ENCODE assay signal across 22 cellular contexts in genomic region chr16:87703071-87703470, GRCh38.
A peak's percentile ranks its signal among the peaks of the same experiment; 100 is the strongest.
DNase-seq lines count a peak whose midpoint lies in the region; ATAC-seq, FAIRE-seq and TF ChIP-seq lines count a peak whose summit lies in the region.
"Had no signal": no experiment of that assay in that cellular context is flagged by ENCODE, and none has a peak within 500 bp of the region (broad histone marks: within the 10 kb centered on the region; RNA-seq: fewer than 3 reads in every experiment).

No MANE protein-coding gene starts in this region.

- peak overlapping the region in 10 of 11 experiments; percentile 3 to 94 (median 86); a peak in 17 of 22 replicates for H3K27ac ChIP-seq in BLaER1 treated with 17β-estradiol and CSF1 and Interleukin-3, amounts not matched to agents 10 nM and 100 nM
- no peak overlapping the region for H3K27ac ChIP-seq in CD8-positive, alpha-beta T cell (ENCODE audit: low read depth, low read length)
- no peak overlapping the region for H3K27ac ChIP-seq in HepG2 (ENCODE audit: extremely low read length, insufficient read depth, low read length)
- H3K27ac ChIP-seq: thoracic aorta had no signal

- no peaks in the 10 kb centered on the region for H3K9me3 Mint-ChIP-seq in CD8-positive, alpha-beta T cell
- H3K9me3 Mint-ChIP-seq in activated CD8-positive, alpha-beta T cell treated with anti-CD3 and anti-CD28 coated beads for 36 hours = no peaks in the 10 kb centered on the region
- H3K9me3 Mint-ChIP-seq: neural crest cell had no signal

- no peak for TF ChIP-seq EP300 in HepG2 (IDR thresholded peaks at IDR 0.05; ENCODE audit: low read depth in 2 of 2, low read length in 2 of 2)
- TF ChIP-seq EP300 in HepG2 (CRISPR knock-in tag; IDR thresholded peaks at IDR 0.05; ENCODE audit: borderline replicate concordance) = no peak

- peaks cover 45% of the 10 kb centered on the region for H3K36me3 Mint-ChIP-seq in CD8-positive, alpha-beta T cell
- H3K36me3 Mint-ChIP-seq in activated CD8-positive, alpha-beta T cell treated with anti-CD3 and anti-CD28 coated beads for 36 hours (ENCODE audit: low read depth) = peaks cover 21% of the 10 kb centered on the region

- H3K4me1 ChIP-seq in BLaER1 treated with 17β-estradiol and CSF1 and Interleukin-3, amounts not matched to agents 10 nM and 100 nM = peaks cover 56 to 100% (median 98%) of the 10 kb centered on the region in 10 experiments
- H3K4me1 ChIP-seq in CD8-positive, alpha-beta T cell (ENCODE audit: insufficient read depth, low read length) = peaks cover 39% of the 10 kb centered on the region
- H3K4me1 ChIP-seq in HepG2 (ENCODE audit: insufficient read depth, low read length) = peaks cover 20% of the 10 kb centered on the region

- intact Hi-C loops in CD8-positive, alpha-beta T cell (cut with DNase I, micrococcal nuclease) = loop anchor here in 1 of 2 experiments (5.0 kb wide), 1 partner anchor 64 kb away; the partner anchor contains the start of gene KLHDC4
- intact Hi-C loops in activated CD8-positive, alpha-beta T cell treated with anti-CD3 and anti-CD28 coated beads for 36 hours (cut with micrococcal nuclease) = no loop called here
- intact Hi-C loops in HepG2 (cut with micrococcal nuclease; ENCODE audit: unreplicated experiment) (no loop called here), posterior vena cava (cut with DNase I) (no loop called here), Right ventricle myocardium inferior (cut with DNase I) (no loop called here)

- no peak for ATAC-seq in CD8-positive, alpha-beta T cell
- no peak for ATAC-seq in activated CD8-positive, alpha-beta T cell treated with anti-CD3 and anti-CD28 coated beads for 36 hours
- no peak for ATAC-seq in HepG2
- no peak for ATAC-seq in Right ventricle myocardium inferior

- no peak overlapping the region for H2AFZ ChIP-seq in HepG2 (ENCODE audit: low read length)

- no peaks in the 10 kb centered on the region for H3K9me3 ChIP-seq in BLaER1 treated with 17β-estradiol and CSF1 and Interleukin-3, amounts not matched to agents 10 nM and 100 nM (replicated peaks in 1 of 11)
- no peaks in the 10 kb centered on the region for H3K9me3 ChIP-seq in CD8-positive, alpha-beta T cell (ENCODE audit: low read length)
- H3K9me3 ChIP-seq in HepG2 (ENCODE audit: low read length) = no peaks in the 10 kb centered on the region
- H3K9me3 ChIP-seq: thoracic aorta had no signal

- peak overlapping the region; percentile 79 to 98 (median 89) for H3K4me2 ChIP-seq in BLaER1 treated with 17β-estradiol and CSF1 and Interleukin-3, amounts not matched to agents 10 nM and 100 nM
- no peak overlapping the region for H3K4me2 ChIP-seq in HepG2 (ENCODE audit: low read depth, low read length)
- H3K4me2 ChIP-seq: smooth muscle cell had no signal

- WGBS in HepG2 (ENCODE audit: low lambda C conversion rate) = 96% methylated on average over 26 of the region's 26 CpGs

- FAIRE-seq in HepG2 (lab: Jason Lieb, UNC) (no peak), GM19239 (lab: Jason Lieb, UNC) (no peak)
- FAIRE-seq: astrocyte, keratinocyte had no signal

- peak overlapping the region; percentile 60 for H3K4me3 Mint-ChIP-seq in CD8-positive, alpha-beta T cell
- H3K4me3 Mint-ChIP-seq in activated CD8-positive, alpha-beta T cell treated with anti-CD3 and anti-CD28 coated beads for 36 hours = no peak overlapping the region
- H3K4me3 Mint-ChIP-seq: neural crest cell had no signal

- peak overlapping the region in 8 of 11 experiments; percentile 56 to 82 (median 76); a peak in 16 of 22 replicates for H3K9ac ChIP-seq in BLaER1 treated with 17β-estradiol and CSF1 and Interleukin-3, amounts not matched to agents 10 nM and 100 nM
- no peak overlapping the region for H3K9ac ChIP-seq in HepG2 (ENCODE audit: insufficient read depth, low read depth, low read length)

- peaks cover 0 to 12% (median 0%) of the 10 kb centered on the region in 11 experiments; a peak in 4 of 22 replicates for H3K27me3 ChIP-seq in BLaER1 treated with 17β-estradiol and CSF1 and Interleukin-3, amounts not matched to agents 10 nM and 100 nM
- no peaks in the 10 kb centered on the region for H3K27me3 ChIP-seq in CD8-positive, alpha-beta T cell (ENCODE audit: insufficient read depth, low read length)
- no peaks in the 10 kb centered on the region for H3K27me3 ChIP-seq in HepG2 (ENCODE audit: control insufficient read depth in 1 of 2, insufficient read depth in 2 of 2, low read length in 2 of 2)

- H4K20me1 ChIP-seq in BLaER1 treated with 17β-estradiol and CSF1 and Interleukin-3, amounts not matched to agents 10 nM and 100 nM = peaks cover 2 to 94% (median 32%) of the 10 kb centered on the region in 11 experiments; a peak in 15 of 22 replicates
- peaks cover 20% of the 10 kb centered on the region for H4K20me1 ChIP-seq in HepG2 (ENCODE audit: insufficient read depth, low read length)

- no peak for DNase-seq in CD8-positive, alpha-beta T cell
- no peak for DNase-seq in activated CD8-positive, alpha-beta T cell treated with anti-CD3 and anti-CD28 coated beads for 36 hours
- no peak for DNase-seq in HepG2 (ENCODE audit: low spot score)
- DNase-seq in NCI-H2196 (lab: John Stamatoyannopoulos, UW; ENCODE audit: unreplicated experiment) = no peak
- DNase-seq in GM19239 (ENCODE audit: insufficient read length, low spot score) = no peak
- DNase-seq in posterior vena cava (ENCODE audit: low spot score) = no peak
- DNase-seq in Right ventricle myocardium inferior (ENCODE audit: missing footprints) = no peak
- DNase-seq: AML-193, DMS 273 treated with DMSO at 0.1 percent for 48 hours, hippocampal formation, mammary epithelial cell, NCI-H1048, NCI-H2081, NCI-H524, SHP77 treated with DMSO at 0.1 percent for 48 hours, T1000 had no signal

- H3K79me2 ChIP-seq in HepG2 (ENCODE audit: insufficient read depth, low read length) = no peaks in the 10 kb centered on the region

- H3K27me3 Mint-ChIP-seq in CD8-positive, alpha-beta T cell (ENCODE audit: low read depth) = no peaks in the 10 kb centered on the region
- no peaks in the 10 kb centered on the region for H3K27me3 Mint-ChIP-seq in activated CD8-positive, alpha-beta T cell treated with anti-CD3 and anti-CD28 coated beads for 36 hours

- H3K27ac Mint-ChIP-seq in CD8-positive, alpha-beta T cell = peak overlapping the region; percentile 71
- H3K27ac Mint-ChIP-seq in activated CD8-positive, alpha-beta T cell treated with anti-CD3 and anti-CD28 coated beads for 36 hours = peak overlapping the region; percentile 64

- CTCF ChIA-PET in CD8-positive, alpha-beta T cell (lab: Charles Lee) = interaction anchor here (0.7 to 2.0 kb wide), 4 partner anchors 10 to 67 kb away, joined by 3 to 8 read pairs (median 3); no protein-coding TSS in a partner anchor
- CTCF ChIA-PET in activated CD8-positive, alpha-beta T cell treated with anti-CD3 and anti-CD28 coated beads for 36 hours (lab: Charles Lee) = interaction anchor here (1.2 to 3.1 kb wide), 6 partner anchors 11 to 67 kb away, joined by 3 to 13 read pairs (median 5); no protein-coding TSS in a partner anchor
- CTCF ChIA-PET in HepG2 (lab: Yijun Ruan, JAX; ENCODE audit: low intra/inter-chr PET ratio, low total read pairs) = no interaction called here

- POLR2A ChIA-PET in CD8-positive, alpha-beta T cell (lab: Charles Lee) = interaction anchor here (0.8 to 1.4 kb wide), 3 partner anchors 9 to 66 kb away, joined by 3 to 5 read pairs (median 4); no protein-coding TSS in a partner anchor
- POLR2A ChIA-PET in activated CD8-positive, alpha-beta T cell treated with anti-CD3 and anti-CD28 coated beads for 36 hours (lab: Charles Lee) = interaction anchor here (0.7 to 1.4 kb wide), 4 partner anchors 10 to 41 kb away, joined by 3 to 4 read pairs (median 4); no protein-coding TSS in a partner anchor
- POLR2A ChIA-PET in HepG2 (lab: Yijun Ruan, JAX) = no interaction called here

- peaks cover 42% of the 10 kb centered on the region for H3K4me1 Mint-ChIP-seq in CD8-positive, alpha-beta T cell (ENCODE audit: low read depth)
- peaks cover 43% of the 10 kb centered on the region for H3K4me1 Mint-ChIP-seq in activated CD8-positive, alpha-beta T cell treated with anti-CD3 and anti-CD28 coated beads for 36 hours (ENCODE audit: low read depth)

- peaks cover 15 to 31% (median 18%) of the 10 kb centered on the region in 11 experiments; a peak in 21 of 22 replicates for H3K36me3 ChIP-seq in BLaER1 treated with 17β-estradiol and CSF1 and Interleukin-3, amounts not matched to agents 10 nM and 100 nM
- peaks cover 13% of the 10 kb centered on the region for H3K36me3 ChIP-seq in CD8-positive, alpha-beta T cell (ENCODE audit: insufficient read depth, low read length)
- H3K36me3 ChIP-seq in HepG2 (replicated peaks in 1 of 2; ENCODE audit: control insufficient read depth in 1 of 2, insufficient read depth in 2 of 2, low read length in 2 of 2) = peaks cover 38 to 44% of the 10 kb centered on the region in 2 experiments

- no TSS peak for BruUV-seq in HepG2 (replicated peaks; lab: Mats Ljungman, UMichigan)

- TF ChIP-seq POLR2A in HepG2 (IDR thresholded peaks at IDR 0.05; ENCODE audit: insufficient read depth in 1 of 2, low read depth in 2 of 2, low read length in 2 of 2) = no peak

- TF ChIP-seq RAD21 in HepG2 (CRISPR knock-in tag; IDR thresholded peaks at IDR 0.05) = no peak

- no peak for TF ChIP-seq CTCF in CD8-positive, alpha-beta T cell (IDR thresholded peaks at IDR 0.05)
- no peak for TF ChIP-seq CTCF in activated CD8-positive, alpha-beta T cell treated with anti-CD3 and anti-CD28 coated beads for 36 hours (IDR thresholded peaks at IDR 0.05)
- TF ChIP-seq CTCF in HepG2 (CRISPR knock-in tag; IDR thresholded peaks at IDR 0.05) = no peak

- H3K4me3 ChIP-seq in BLaER1 treated with 17β-estradiol and CSF1 and Interleukin-3, amounts not matched to agents 10 nM and 100 nM = peak overlapping the region in 7 of 10 experiments; percentile 13 to 51 (median 47); a peak in 12 of 20 replicates
- no peak overlapping the region for H3K4me3 ChIP-seq in CD8-positive, alpha-beta T cell (ENCODE audit: low read depth, low read length)
- no peak overlapping the region for H3K4me3 ChIP-seq in HepG2 (replicated peaks in 1 of 3; ENCODE audit: insufficient read depth in 1 of 3, low read depth in 2 of 3, low read length in 3 of 3)
- H3K4me3 ChIP-seq: smooth muscle cell, thoracic aorta had no signal

- in situ Hi-C loops in HepG2 (cut with HindIII; ENCODE audit: extremely low pct_ligation_motif_present, low pct_unique_long_range_greater_than_20kb) = no loop called here

TF ChIP-seq in HepG2, 621 proteins besides CTCF, POLR2A, EP300 and RAD21:
- TF ChIP-seq MTA1 (CRISPR knock-in tag; IDR thresholded peaks at IDR 0.05; ENCODE audit: borderline replicate concordance) (0 out of 2 replicates have a peak, but pooled peaks have one; percentile 21), ZNF713 (CRISPR knock-in tag; IDR thresholded peaks at IDR 0.05) (no peak)

Comparison
In these comparisons a context has a peak if more than half of its experiments do, and no peak if none do; other contexts are left out.
1. H3K27ac ChIP-seq: peak in BLaER1 treated with 17β-estradiol and CSF1 and Interleukin-3, amounts not matched to agents 10 nM and 100 nM (10 of 11); none in CD8-positive, alpha-beta T cell (single experiment) and HepG2 (single experiment).
2. H3K4me3 ChIP-seq: peak in BLaER1 treated with 17β-estradiol and CSF1 and Interleukin-3, amounts not matched to agents 10 nM and 100 nM (7 of 10); none in CD8-positive, alpha-beta T cell (single experiment) and HepG2 (0 of 3).